20 cellular contexts compared by ENCODE assay signal in genomic region chr22:39209756-39210155, GRCh38. TPM values are rescaled to one million over a fixed set of nuclear protein-coding genes. Genes with fewer than 3 reads are reported as not detected.
DNase-seq lines count a peak whose midpoint lies in the region; ATAC-seq and TF ChIP-seq lines count a peak whose summit lies in the region.
"Had no signal": no experiment of that assay in that cellular context is flagged by ENCODE, and none has a peak within 500 bp of the region (broad histone marks: within the 10 kb centered on the region; RNA-seq: fewer than 3 reads in every experiment).

No MANE protein-coding gene starts in this region.

- H3K79me1 ChIP-seq in H9 (ENCODE audit: insufficient read depth, low read depth, low read length, poor library complexity, severe bottlenecking): no peaks in the 10 kb centered on the region

- H3K18ac ChIP-seq in H9 (ENCODE audit: insufficient read length, low read depth, low read length): no peak overlapping the region

- H3K4me3 ChIP-seq in tibial nerve (no peak overlapping the region), HAP-1 (no peak overlapping the region)
- H3K4me3 ChIP-seq: left ventricle myocardium inferior, prostate gland had no signal

- H3K4ac ChIP-seq in H9 (ENCODE audit: low read depth, low read length): no peak overlapping the region

- H3K23ac ChIP-seq in H9 (ENCODE audit: insufficient read length, low read depth, low read length): no peak overlapping the region

- H3K27me3 ChIP-seq in H9 (ENCODE audit: insufficient read depth, low read length) (no peaks in the 10 kb centered on the region), tibial nerve (no peaks in the 10 kb centered on the region), HAP-1 (ENCODE audit: low read depth) (no peaks in the 10 kb centered on the region)

- peak overlapping the region in 1 of 3 experiments; percentile 59; a peak in 1 of 7 replicates for H3K27ac Mint-ChIP-seq in H9
- H3K27ac Mint-ChIP-seq in mesothelial cell of epicardium: no peak overlapping the region
- H3K27ac Mint-ChIP-seq: activated CD4-positive, alpha-beta T cell treated with anti-CD3 and anti-CD28 coated beads, Interleukin-2, amount 10 ng/mL, durations not matched to agents 7 days and 5 days; stimulated activated naive CD8-positive, alpha-beta T cell treated with anti-CD3 and anti-CD28 coated beads, Interleukin-15, Interleukin-2, amounts not matched to agents 100 ng/mL and 50 ng/mL, for 24 hours had no signal

- H2BK120ac ChIP-seq in H9 (ENCODE audit: low read depth, low read length, poor library complexity, severe bottlenecking): no peak overlapping the region

- H3K36me3 ChIP-seq in tibial nerve (no peaks in the 10 kb centered on the region), HAP-1 (replicated peaks) (no peaks in the 10 kb centered on the region)
- H3K36me3 ChIP-seq: prostate gland had no signal

- no peak overlapping the region for H2BK15ac ChIP-seq in H9 (ENCODE audit: low read depth, low read length)

- no peak overlapping the region for H3K4me2 ChIP-seq in H9 (ENCODE audit: insufficient read depth, insufficient read length, low read length)
- H3K4me2 ChIP-seq: KMS-11 had no signal

- no peaks in the 10 kb centered on the region for H4K20me1 ChIP-seq in H9 (ENCODE audit: control insufficient read depth, insufficient read depth, insufficient read length)

- H4K91ac ChIP-seq in H9 (ENCODE audit: insufficient read length, low read depth, low read length): no peak overlapping the region

- 0 out of 3 replicates have a peak, but pooled peaks have one; percentile 17 for TF ChIP-seq CTCF in H9 (conservative IDR thresholded peaks at IDR 0.05)
- no peak for TF ChIP-seq CTCF in tibial nerve (IDR thresholded peaks at IDR 0.05)
- TF ChIP-seq CTCF in mesothelial cell of epicardium (IDR thresholded peaks at IDR 0.05; ENCODE audit: unreplicated experiment): no peak

- H2BK20ac ChIP-seq in H9 (ENCODE audit: low read depth, low read length, poor library complexity, severe bottlenecking): no peak overlapping the region

- H3T11ph ChIP-seq in H9 (ENCODE audit: low read length): no peak overlapping the region

- H2BK12ac ChIP-seq in H9 (ENCODE audit: insufficient read length, low read depth, low read length): no peak overlapping the region

- DNase-seq in COLO668 (lab: John Stamatoyannopoulos, UW; ENCODE audit: unreplicated experiment): peak; percentile 96
- DNase-seq in H9: peak; percentile 53
- peak; percentile 66 for DNase-seq in NCI-H69 (lab: John Stamatoyannopoulos, UW)
- DNase-seq in islet precursor cell: peak; percentile 52
- no peak for DNase-seq in tibial nerve (ENCODE audit: low spot score in 2 of 2)
- DNase-seq in mesothelial cell of epicardium (ENCODE audit: low spot score in 2 of 2, unreplicated experiment in 2 of 2): no peak
- no peak for DNase-seq in HAP-1 (ENCODE audit: low spot score in 2 of 2)
- DNase-seq: activated CD4-positive, alpha-beta T cell treated with anti-CD3 and anti-CD28 coated beads, Interleukin-2, amount 10 ng/mL, durations not matched to agents 7 days and 5 days; activated T-cell treated with anti-CD3 and anti-CD28 coated beads, Interleukin-2, amount 50 U/mL, for 1 hour; Calu3; left ventricle myocardium inferior; naive B cell; stimulated activated CD4-positive, alpha-beta T cell treated with anti-CD3 and anti-CD28 coated beads, Interleukin-12 subunit alpha, Interleukin-12 subunit beta, amount 100 ng/mL, for 4 hours; T1000 had no signal

- H2AK5ac ChIP-seq in H9 (ENCODE audit: insufficient read length, low read length): no peak overlapping the region

- no peak overlapping the region for H2AFZ ChIP-seq in H9 (ENCODE audit: low read length)

- WGBS in H9 (ENCODE audit: extremely low coverage, insufficient read length, low lambda C conversion rate): no CpG with 5 or more reads among the region's 9 CpGs
- 86 to 92% methylated on average over 8 to 9 of the region's 9 CpGs for WGBS in tibial nerve, 2 donors

- H3K9me3 Mint-ChIP-seq in H9 (no peaks in the 10 kb centered on the region; a peak in 2 of 5 replicates), mesothelial cell of epicardium (no peaks in the 10 kb centered on the region)
- H3K9me3 Mint-ChIP-seq: activated CD4-positive, alpha-beta T cell treated with anti-CD3 and anti-CD28 coated beads, Interleukin-2, amount 10 ng/mL, durations not matched to agents 7 days and 5 days; central memory CD8-positive, alpha-beta T cell; naive B cell; stimulated activated naive CD8-positive, alpha-beta T cell treated with anti-CD3 and anti-CD28 coated beads, Interleukin-15, Interleukin-2, amounts not matched to agents 100 ng/mL and 50 ng/mL, for 24 hours had no signal

- H3K4me3 Mint-ChIP-seq in H9 (no peak overlapping the region), mesothelial cell of epicardium (no peak overlapping the region)
- H3K4me3 Mint-ChIP-seq: activated CD4-positive, alpha-beta T cell treated with anti-CD3 and anti-CD28 coated beads, Interleukin-2, amount 10 ng/mL, durations not matched to agents 7 days and 5 days; central memory CD8-positive, alpha-beta T cell; naive B cell; stimulated activated naive CD8-positive, alpha-beta T cell treated with anti-CD3 and anti-CD28 coated beads, Interleukin-15, Interleukin-2, amounts not matched to agents 100 ng/mL and 50 ng/mL, for 24 hours had no signal

- TF ChIP-seq POLR2A in tibial nerve (IDR thresholded peaks at IDR 0.05): no peak

- H3K27ac ChIP-seq in H9 (ENCODE audit: insufficient read length, low read depth, low read length) (no peak overlapping the region), tibial nerve (no peak overlapping the region)
- H3K27ac ChIP-seq: HL-60, KMS-11, left ventricle myocardium inferior, prostate gland had no signal

- no peak overlapping the region for H4K5ac ChIP-seq in H9 (ENCODE audit: insufficient read length, low read depth, low read length)

- H4K8ac ChIP-seq in H9 (replicated peaks; ENCODE audit: insufficient read length, low read depth, low read length): no peak overlapping the region

- no peak overlapping the region for H2BK5ac ChIP-seq in H9 (ENCODE audit: insufficient read length, low read length)

- H3K4me1 Mint-ChIP-seq in H9 (peaks cover 29 to 31% of the 10 kb centered on the region in 2 experiments), mesothelial cell of epicardium (peaks cover 16% of the 10 kb centered on the region)

- H3K27me3 Mint-ChIP-seq in H9 (ENCODE audit: low read depth) (peaks cover 2% of the 10 kb centered on the region; the same call in 1 of the 2 replicates), mesothelial cell of epicardium (ENCODE audit: low read depth) (no peaks in the 10 kb centered on the region)
- H3K27me3 Mint-ChIP-seq: central memory CD8-positive, alpha-beta T cell had no signal

- no peak for ATAC-seq in GM19455 (IDR thresholded peaks at IDR 0.05; ENCODE audit: unreplicated experiment)

- TF ChIP-seq EP300 in tibial nerve (IDR thresholded peaks at IDR 0.05): no peak

- peaks cover 0 to 1% (median 0%) of the 10 kb centered on the region in 3 experiments; a peak in 1 of 7 replicates for H3K36me3 Mint-ChIP-seq in H9 (ENCODE audit: insufficient read depth in 1 of 3, low read depth in 3 of 3)
- H3K36me3 Mint-ChIP-seq in mesothelial cell of epicardium: no peaks in the 10 kb centered on the region

- H3K14ac ChIP-seq in H9 (ENCODE audit: insufficient read depth, low read length): no peak overlapping the region; the same call in 1 of the 2 replicates

- H3K23me2 ChIP-seq in H9 (ENCODE audit: insufficient read length, low read depth, low read length, poor library complexity, severe bottlenecking): no peaks in the 10 kb centered on the region

- H3K4me1 ChIP-seq in H9 (ENCODE audit: insufficient read depth, low read length) (peaks cover 9% of the 10 kb centered on the region; the same call in 1 of the 2 replicates), tibial nerve (peaks cover 0 to 30% (median 5%) of the 10 kb centered on the region in 4 donors), HAP-1 (no peaks in the 10 kb centered on the region)
- H3K4me1 ChIP-seq: prostate gland had no signal

- H3K79me2 ChIP-seq in H9 (ENCODE audit: insufficient read depth, low read length): no peaks in the 10 kb centered on the region

- H3K9ac ChIP-seq in H9 (ENCODE audit: extremely low read depth, insufficient read length, low read length): no peak overlapping the region
- H3K9ac ChIP-seq: KMS-11 had no signal

- H3K9me3 ChIP-seq in H9 (ENCODE audit: control insufficient read depth, low read depth, low read length) (no peaks in the 10 kb centered on the region), tibial nerve (no peaks in the 10 kb centered on the region), HAP-1 (no peaks in the 10 kb centered on the region)
- H3K9me3 ChIP-seq: left ventricle myocardium inferior, prostate gland had no signal

- in situ Hi-C loops in HAP-1 (cut with MboI; ENCODE audit: low sequenced_read_pairs): no loop called here

- no peak overlapping the region for H3K56ac ChIP-seq in H9 (ENCODE audit: insufficient read length, low read depth, low read length)

RNA-seq across cellular contexts. Expression of gene PDGFB, which starts 35.0 kb away (rescaled TPM):
- total RNA-seq in H9 (2021): 6.1 and 7.1 TPM in 2 replicates
- total RNA-seq in tibial nerve: 10 to 100 TPM in 2 of 4 donors, 1 to 10 TPM in 2; 7.5 to 22.2 (median 10.2) TPM
- 14.2 to 15.2 TPM (median 14.7 TPM) in 3 replicates for total RNA-seq in mesothelial cell of epicardium

RNA-seq across cellular contexts. Expression of gene CBX7, which starts 57.3 kb away (rescaled TPM):
- 3.7 and 4.2 TPM in 2 replicates for total RNA-seq in H9 (2021)
- 100 to 1,000 TPM; 189 to 264 (median 206) TPM for total RNA-seq in tibial nerve
- 10.7 to 13.2 TPM (median 11.0 TPM) in 3 replicates for total RNA-seq in mesothelial cell of epicardium

Comparison
In these comparisons a context has a peak if more than half of its experiments do, and no peak if none do; other contexts are left out.
1. DNase-seq: peak in COLO668 (single experiment), H9 (single experiment), NCI-H69 (single experiment) and islet precursor cell (single experiment); none in tibial nerve (0 of 2), mesothelial cell of epicardium (0 of 2) and HAP-1 (0 of 2).
2. RNA of gene CBX7, which starts 57.3 kb away (total RNA-seq): 189 to 264 TPM in tibial nerve; 10.7 to 13.2 TPM in mesothelial cell of epicardium and 3.7 to 4.2 TPM in H9; every median in the first group is over 10 times any median in the second.